18 cellular contexts compared by ENCODE assay signal in genomic region chr12:87815738-87816137, GRCh38.
"Had no signal": no experiment of that assay in that cellular context is flagged by ENCODE, and none has a peak within 500 bp of the region (broad histone marks: within the 10 kb centered on the region; RNA-seq: fewer than 3 reads in every experiment).

No MANE protein-coding gene starts in this region.

- H3K36me3 ChIP-seq: spleen, stomach had no signal

- H3K4me3 ChIP-seq: dorsolateral prefrontal cortex, hepatocyte, psoas muscle, spleen, stomach had no signal

- DNase-seq: activated CD4-positive, alpha-beta memory T cell treated with anti-CD3 and anti-CD28 coated beads for 36 hours; activated CD4-positive, alpha-beta T cell treated with anti-CD3 and anti-CD28 coated beads for 36 hours; activated CD8-positive, alpha-beta memory T cell treated with anti-CD3 and anti-CD28 coated beads, Interleukin-2, amount 10 ng/mL, durations not matched to agents 7 days and 5 days; activated naive CD4-positive, alpha-beta T cell treated with anti-CD3 and anti-CD28 coated beads for 36 hours; activated naive CD8-positive, alpha-beta T cell treated with anti-CD3 and anti-CD28 coated beads, Interleukin-2, amount 50 U/mL, for 24 hours; activated T-cell treated with anti-CD3 and anti-CD28 coated beads, Interleukin-2, amount 50 U/mL, for 1 hour; aorta; dorsolateral prefrontal cortex; kidney; left ventricle myocardium superior; mesendoderm; psoas muscle; spleen; stomach had no signal

- H3K27me3 ChIP-seq: hepatocyte, spleen, stomach had no signal

- H3K36me3 Mint-ChIP-seq: activated CD4-positive, alpha-beta memory T cell treated with anti-CD3 and anti-CD28 coated beads for 36 hours; activated CD8-positive, alpha-beta memory T cell treated with anti-CD3 and anti-CD28 coated beads, Interleukin-2, amount 10 ng/mL, durations not matched to agents 7 days and 5 days had no signal

- H3K4me1 Mint-ChIP-seq: activated CD4-positive, alpha-beta T cell treated with anti-CD3 and anti-CD28 coated beads for 36 hours; activated CD8-positive, alpha-beta memory T cell treated with anti-CD3 and anti-CD28 coated beads, Interleukin-2, amount 10 ng/mL, durations not matched to agents 7 days and 5 days; activated naive CD8-positive, alpha-beta T cell treated with anti-CD3 and anti-CD28 coated beads, Interleukin-2, amount 50 U/mL, for 24 hours had no signal

- H3K9me3 Mint-ChIP-seq: activated CD4-positive, alpha-beta memory T cell treated with anti-CD3 and anti-CD28 coated beads for 36 hours; activated naive CD4-positive, alpha-beta T cell treated with anti-CD3 and anti-CD28 coated beads for 36 hours; activated naive CD8-positive, alpha-beta T cell treated with anti-CD3 and anti-CD28 coated beads, Interleukin-2, amount 50 U/mL, for 24 hours; activated T-helper 2 cell treated with anti-CD3 and anti-CD28 coated beads, Interferon-gamma antibody, Interleukin-2, Interleukin-4, amounts not matched to agents 10 μg/mL and 5 μg/mL and 100 μg/mL, durations not matched to agents 14 hours and 24 hours and 36 hours had no signal

- H3K27me3 Mint-ChIP-seq: activated CD4-positive, alpha-beta memory T cell treated with anti-CD3 and anti-CD28 coated beads for 36 hours; activated CD4-positive, alpha-beta T cell treated with anti-CD3 and anti-CD28 coated beads for 36 hours; activated CD8-positive, alpha-beta memory T cell treated with anti-CD3 and anti-CD28 coated beads, Interleukin-2, amount 10 ng/mL, durations not matched to agents 7 days and 5 days; activated naive CD8-positive, alpha-beta T cell treated with anti-CD3 and anti-CD28 coated beads, Interleukin-2, amount 50 U/mL, for 24 hours had no signal

- H3K9me3 ChIP-seq: psoas muscle, spleen, stomach had no signal

- H3K27ac Mint-ChIP-seq: activated CD4-positive, alpha-beta memory T cell treated with anti-CD3 and anti-CD28 coated beads for 36 hours; activated CD4-positive, alpha-beta T cell treated with anti-CD3 and anti-CD28 coated beads for 36 hours; activated CD8-positive, alpha-beta memory T cell treated with anti-CD3 and anti-CD28 coated beads, Interleukin-2, amount 10 ng/mL, durations not matched to agents 7 days and 5 days; activated naive CD4-positive, alpha-beta T cell treated with anti-CD3 and anti-CD28 coated beads for 36 hours; activated naive CD8-positive, alpha-beta T cell treated with anti-CD3 and anti-CD28 coated beads, Interleukin-2, amount 50 U/mL, for 24 hours; activated T-helper 2 cell treated with anti-CD3 and anti-CD28 coated beads, Interferon-gamma antibody, Interleukin-2, Interleukin-4, amounts not matched to agents 10 μg/mL and 5 μg/mL and 100 μg/mL, durations not matched to agents 14 hours and 24 hours and 36 hours had no signal

- H3K4me3 Mint-ChIP-seq: activated CD4-positive, alpha-beta memory T cell treated with anti-CD3 and anti-CD28 coated beads for 36 hours; activated CD4-positive, alpha-beta T cell treated with anti-CD3 and anti-CD28 coated beads for 36 hours; activated CD8-positive, alpha-beta memory T cell treated with anti-CD3 and anti-CD28 coated beads, Interleukin-2, amount 10 ng/mL, durations not matched to agents 7 days and 5 days; activated naive CD4-positive, alpha-beta T cell treated with anti-CD3 and anti-CD28 coated beads for 36 hours; activated naive CD8-positive, alpha-beta T cell treated with anti-CD3 and anti-CD28 coated beads, Interleukin-2, amount 50 U/mL, for 24 hours had no signal

- ATAC-seq: activated CD4-positive, alpha-beta T cell treated with anti-CD3 and anti-CD28 coated beads for 36 hours; activated CD8-positive, alpha-beta memory T cell treated with anti-CD3 and anti-CD28 coated beads, Interleukin-2, amount 10 ng/mL, durations not matched to agents 7 days and 5 days; activated naive CD8-positive, alpha-beta T cell treated with anti-CD3 and anti-CD28 coated beads, Interleukin-2, amount 50 U/mL, for 24 hours; left ventricle myocardium superior; psoas muscle; sciatic nerve had no signal

- H3K27ac ChIP-seq: dorsolateral prefrontal cortex, hepatocyte, psoas muscle, stomach, VCaP had no signal

- H3K4me1 ChIP-seq: psoas muscle, stomach had no signal
